Comparison of ENCODE assay signal across 1 cellular context in the genomic region with DNA sequence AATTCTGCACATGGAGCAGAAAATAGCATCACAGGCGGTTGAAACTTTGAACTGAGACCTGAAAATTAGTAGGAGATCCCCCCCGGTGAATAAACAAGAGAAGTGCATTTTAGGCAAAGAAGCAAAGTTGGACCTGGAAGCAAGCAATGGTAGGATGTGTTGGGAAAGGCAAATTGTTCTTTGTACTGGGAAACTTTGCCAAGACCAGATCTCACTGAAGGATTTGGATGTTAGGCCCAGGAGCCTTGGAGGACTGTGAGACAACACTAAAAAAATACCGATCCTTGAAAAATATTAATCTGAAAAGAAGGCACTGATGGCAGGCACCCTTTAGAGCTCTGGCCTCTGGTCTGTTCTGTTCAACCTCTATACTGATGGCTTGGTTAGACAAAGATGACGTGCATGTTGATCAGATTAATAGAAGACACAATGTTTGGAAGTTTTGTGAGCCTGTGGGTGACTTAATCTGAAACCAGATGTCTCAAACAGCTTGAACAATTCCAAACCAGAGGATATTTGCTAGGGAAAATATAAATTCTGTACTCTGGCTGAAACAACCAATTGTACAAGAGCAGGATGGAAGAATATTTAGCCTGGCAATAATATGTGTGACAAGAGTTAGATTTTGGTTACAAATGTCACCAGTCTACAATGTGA.
TF ChIP-seq lines count a peak whose summit lies in the region.

No MANE protein-coding gene starts in this region.

TF ChIP-seq in HepG2, 621 proteins besides CTCF, POLR2A, EP300 and RAD21 (continued from another document):
- TF ChIP-seq, protein P1, sequence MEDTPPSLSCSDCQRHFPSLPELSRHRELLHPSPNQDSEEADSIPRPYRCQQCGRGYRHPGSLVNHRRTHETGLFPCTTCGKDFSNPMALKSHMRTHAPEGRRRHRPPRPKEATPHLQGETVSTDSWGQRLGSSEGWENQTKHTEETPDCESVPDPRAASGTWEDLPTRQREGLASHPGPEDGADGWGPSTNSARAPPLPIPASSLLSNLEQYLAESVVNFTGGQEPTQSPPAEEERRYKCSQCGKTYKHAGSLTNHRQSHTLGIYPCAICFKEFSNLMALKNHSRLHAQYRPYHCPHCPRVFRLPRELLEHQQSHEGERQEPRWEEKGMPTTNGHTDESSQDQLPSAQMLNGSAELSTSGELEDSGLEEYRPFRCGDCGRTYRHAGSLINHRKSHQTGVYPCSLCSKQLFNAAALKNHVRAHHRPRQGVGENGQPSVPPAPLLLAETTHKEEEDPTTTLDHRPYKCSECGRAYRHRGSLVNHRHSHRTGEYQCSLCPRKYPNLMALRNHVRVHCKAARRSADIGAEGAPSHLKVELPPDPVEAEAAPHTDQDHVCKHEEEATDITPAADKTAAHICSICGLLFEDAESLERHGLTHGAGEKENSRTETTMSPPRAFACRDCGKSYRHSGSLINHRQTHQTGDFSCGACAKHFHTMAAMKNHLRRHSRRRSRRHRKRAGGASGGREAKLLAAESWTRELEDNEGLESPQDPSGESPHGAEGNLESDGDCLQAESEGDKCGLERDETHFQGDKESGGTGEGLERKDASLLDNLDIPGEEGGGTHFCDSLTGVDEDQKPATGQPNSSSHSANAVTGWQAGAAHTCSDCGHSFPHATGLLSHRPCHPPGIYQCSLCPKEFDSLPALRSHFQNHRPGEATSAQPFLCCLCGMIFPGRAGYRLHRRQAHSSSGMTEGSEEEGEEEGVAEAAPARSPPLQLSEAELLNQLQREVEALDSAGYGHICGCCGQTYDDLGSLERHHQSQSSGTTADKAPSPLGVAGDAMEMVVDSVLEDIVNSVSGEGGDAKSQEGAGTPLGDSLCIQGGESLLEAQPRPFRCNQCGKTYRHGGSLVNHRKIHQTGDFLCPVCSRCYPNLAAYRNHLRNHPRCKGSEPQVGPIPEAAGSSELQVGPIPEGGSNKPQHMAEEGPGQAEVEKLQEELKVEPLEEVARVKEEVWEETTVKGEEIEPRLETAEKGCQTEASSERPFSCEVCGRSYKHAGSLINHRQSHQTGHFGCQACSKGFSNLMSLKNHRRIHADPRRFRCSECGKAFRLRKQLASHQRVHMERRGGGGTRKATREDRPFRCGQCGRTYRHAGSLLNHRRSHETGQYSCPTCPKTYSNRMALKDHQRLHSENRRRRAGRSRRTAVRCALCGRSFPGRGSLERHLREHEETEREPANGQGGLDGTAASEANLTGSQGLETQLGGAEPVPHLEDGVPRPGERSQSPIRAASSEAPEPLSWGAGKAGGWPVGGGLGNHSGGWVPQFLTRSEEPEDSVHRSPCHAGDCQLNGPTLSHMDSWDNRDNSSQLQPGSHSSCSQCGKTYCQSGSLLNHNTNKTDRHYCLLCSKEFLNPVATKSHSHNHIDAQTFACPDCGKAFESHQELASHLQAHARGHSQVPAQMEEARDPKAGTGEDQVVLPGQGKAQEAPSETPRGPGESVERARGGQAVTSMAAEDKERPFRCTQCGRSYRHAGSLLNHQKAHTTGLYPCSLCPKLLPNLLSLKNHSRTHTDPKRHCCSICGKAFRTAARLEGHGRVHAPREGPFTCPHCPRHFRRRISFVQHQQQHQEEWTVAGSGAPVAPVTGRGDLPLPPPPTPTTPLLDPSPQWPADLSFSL (CRISPR knock-in tag; IDR thresholded peaks at IDR 0.05) = no peak
- TF ChIP-seq RFX3 (CRISPR knock-in tag; IDR thresholded peaks at IDR 0.05) (no peak), KDM5B (CRISPR knock-in tag; IDR thresholded peaks at IDR 0.05; ENCODE audit: borderline replicate concordance) (no peak), ZSCAN30 (CRISPR knock-in tag; IDR thresholded peaks at IDR 0.05) (no peak), PHF21A (CRISPR knock-in tag; IDR thresholded peaks at IDR 0.05) (no peak), YY1 (IDR thresholded peaks at IDR 0.05; ENCODE audit: insufficient read depth, insufficient replicate concordance, low read depth, low read length) (no peak), KLF9 (CRISPR knock-in tag; IDR thresholded peaks at IDR 0.05; ENCODE audit: low read depth) (no peak), ZNF709 (CRISPR knock-in tag; IDR thresholded peaks at IDR 0.05) (no peak), AKAP8 (CRISPR knock-in tag; IDR thresholded peaks at IDR 0.05) (no peak), MED13 (CRISPR knock-in tag; IDR thresholded peaks at IDR 0.05) (no peak)
